23 cellular contexts compared by ENCODE assay signal in the genomic region with DNA sequence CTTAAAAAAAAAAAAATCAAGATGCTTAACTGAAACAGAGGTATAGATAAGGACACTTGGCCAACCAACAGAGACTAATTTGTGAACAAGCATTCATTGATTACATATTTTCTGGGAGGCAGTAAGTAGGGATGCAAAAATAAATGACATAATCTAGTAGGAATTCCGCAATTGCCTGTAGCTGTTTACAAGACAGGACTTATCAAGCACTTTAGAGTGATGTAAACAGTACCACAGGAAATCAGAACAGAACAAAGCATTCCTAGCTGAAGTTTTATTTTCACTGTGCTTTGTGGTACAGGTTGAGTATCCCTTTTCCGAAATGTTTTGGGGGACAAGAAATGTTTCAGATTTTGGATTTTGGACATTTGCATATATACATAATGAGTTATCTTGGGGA.
A peak's percentile ranks its signal among the peaks of the same experiment; 100 is the strongest.
DNase-seq lines count a peak whose midpoint lies in the region; ATAC-seq, FAIRE-seq and TF ChIP-seq lines count a peak whose summit lies in the region.
"Had no signal": no experiment of that assay in that cellular context is flagged by ENCODE, and none has a peak within 500 bp of the region (broad histone marks: within the 10 kb centered on the region; RNA-seq: fewer than 3 reads in every experiment).

No MANE protein-coding gene starts in this region.

- H3K27me3 ChIP-seq in endothelial cell of umbilical vein (ENCODE audit: control insufficient read depth in 2 of 2, insufficient read depth in 2 of 2, low read length in 2 of 2), result no peaks in the 10 kb centered on the region
- no peaks in the 10 kb centered on the region for H3K27me3 ChIP-seq in BE2C
- H3K27me3 ChIP-seq: upper lobe of left lung had no signal

- H3K9me1 ChIP-seq in endothelial cell of umbilical vein (replicated peaks; ENCODE audit: control insufficient read depth, extremely low read depth, insufficient read depth, low read length), result no peaks in the 10 kb centered on the region

- H3K79me2 ChIP-seq in endothelial cell of umbilical vein (ENCODE audit: control insufficient read depth, insufficient read depth, low read length), result no peaks in the 10 kb centered on the region

- peak overlapping the region; percentile 76 for H3K27ac ChIP-seq in endothelial cell of umbilical vein (ENCODE audit: insufficient read depth, low read depth, low read length)
- H3K27ac ChIP-seq in mesodermal cell (ENCODE audit: low read depth, low read length, severe bottlenecking), result peak overlapping the region; percentile 83
- H3K27ac ChIP-seq: VCaP had no signal

- POLR2A ChIA-PET in endothelial cell of umbilical vein (lab: Charles Lee), result no interaction called here

- DNase-seq in ELF-1 (ENCODE audit: low read depth, low spot score), result peak; percentile 13
- DNase-seq in NCI-H460 (ENCODE audit: extremely low read depth, low read depth), result peak; percentile 37
- DNase-seq in endothelial cell of umbilical vein (ENCODE audit: low read depth, low spot score), result peak; percentile 50
- no peak for DNase-seq in BE2C
- no peak for DNase-seq in MV-4-11 (lab: John Stamatoyannopoulos, UW)
- DNase-seq in 8988T, result no peak
- no peak for DNase-seq in Right ventricle myocardium superior
- DNase-seq: activated CD4-positive, alpha-beta T cell treated with anti-CD3 and anti-CD28 coated beads, Interleukin-2, amount 50 U/mL, for 4 hours; activated naive CD4-positive, alpha-beta T cell treated with Interleukin-2 at 50 U/mL for 16 hours; activated T-cell treated with anti-CD3 and anti-CD28 coated beads for 4 hours; AML-193; aorta; Calu3; GF-D8; MM.1S; NCI-H187 treated with DMSO at 0.1 percent for 48 hours; NCI-H510A treated with DMSO at 0.1 percent for 48 hours; SIG-M5; upper lobe of left lung had no signal

- H3K4me3 ChIP-seq in endothelial cell of umbilical vein (replicated peaks in 1 of 3; ENCODE audit: insufficient read depth in 1 of 3, low read depth in 1 of 3, low read length in 3 of 3), result no peak overlapping the region
- H3K4me3 ChIP-seq in mesodermal cell (ENCODE audit: extremely low read depth, insufficient read depth, low read length, poor library complexity, severe bottlenecking), result no peak overlapping the region
- no peak overlapping the region for H3K4me3 ChIP-seq in BE2C (ENCODE audit: low read depth, low read length)
- H3K4me3 ChIP-seq: upper lobe of left lung had no signal

- TF ChIP-seq CTCF in endothelial cell of umbilical vein (IDR thresholded peaks at IDR 0.05; ENCODE audit: extremely low read depth in 1 of 2, insufficient read depth in 1 of 2, low read depth in 1 of 2, low read length in 2 of 2) (no peak), BE2C (IDR thresholded peaks at IDR 0.05; ENCODE audit: low read depth, low read length) (no peak)

- no peak for TF ChIP-seq POLR2A in endothelial cell of umbilical vein (IDR thresholded peaks at IDR 0.05; ENCODE audit: low read depth, low read length)

- H3K4me1 ChIP-seq in endothelial cell of umbilical vein (ENCODE audit: control insufficient read depth, extremely low read depth, insufficient read depth, low read length) (peaks cover 31% of the 10 kb centered on the region), mesodermal cell (ENCODE audit: control insufficient read depth, insufficient read depth, low read length, poor library complexity, severe bottlenecking) (peaks cover 22% of the 10 kb centered on the region), BE2C (no peaks in the 10 kb centered on the region)

- no TSS peak for BruUV-seq in endothelial cell of umbilical vein (replicated peaks; lab: Mats Ljungman, UMichigan)

- no peaks in the 10 kb centered on the region for H3K36me3 ChIP-seq in endothelial cell of umbilical vein (ENCODE audit: control insufficient read depth in 2 of 2, extremely low read depth in 1 of 2, insufficient read depth in 2 of 2, low read length in 2 of 2)
- H3K36me3 ChIP-seq in mesodermal cell (ENCODE audit: control insufficient read depth, insufficient read depth, low read length), result peaks cover 30% of the 10 kb centered on the region
- peaks cover 10% of the 10 kb centered on the region for H3K36me3 ChIP-seq in BE2C

- FAIRE-seq in endothelial cell of umbilical vein (lab: Jason Lieb, UNC), result peak; percentile 69
- FAIRE-seq: GM12891 had no signal

- H2AFZ ChIP-seq in endothelial cell of umbilical vein (ENCODE audit: low read depth, low read length), result no peak overlapping the region

- dilution Hi-C loops in endothelial cell of umbilical vein (cut with MboI; ENCODE audit: extremely low pct_ligation_motif_present, low sequenced_read_pairs), result no loop called here

- peak overlapping the region; percentile 13 for H3K4me2 ChIP-seq in endothelial cell of umbilical vein (ENCODE audit: insufficient read depth, low read length)

- CTCF ChIA-PET in endothelial cell of umbilical vein (lab: Charles Lee), result interaction anchor here (0.9 to 1.8 kb wide), 3 partner anchors 19 to 271 kb away, joined by 3 to 6 read pairs (median 3); no protein-coding TSS in a partner anchor

- H3K9ac ChIP-seq in endothelial cell of umbilical vein (replicated peaks; ENCODE audit: extremely low read depth, insufficient read depth, low read length), result no peak overlapping the region

- no peaks in the 10 kb centered on the region for H4K20me1 ChIP-seq in endothelial cell of umbilical vein (replicated peaks; ENCODE audit: control insufficient read depth, extremely low read depth, insufficient read depth, low read length)

- no peak for ATAC-seq in Right ventricle myocardium superior (ENCODE audit: poor library complexity)
- ATAC-seq: sciatic nerve had no signal

- no peaks in the 10 kb centered on the region for H3K9me3 ChIP-seq in endothelial cell of umbilical vein (replicated peaks; ENCODE audit: control insufficient read depth, insufficient read depth, low read length)
- no peaks in the 10 kb centered on the region for H3K9me3 ChIP-seq in mesodermal cell (ENCODE audit: control insufficient read depth, low read length)
- no peaks in the 10 kb centered on the region for H3K9me3 ChIP-seq in BE2C
- H3K9me3 ChIP-seq: upper lobe of left lung had no signal

- WGBS in mesodermal cell (ENCODE audit: insufficient coverage in 2 of 2), 2 experiments, result 100% methylated on average over 2 of the region's 2 CpGs; no CpG with 5 or more reads in 1 of the 2 experiments

- intact Hi-C loops in endothelial cell of umbilical vein (cut with micrococcal nuclease), result no loop called here
- intact Hi-C loops in Right ventricle myocardium superior (cut with DNase I), result no loop called here

TF ChIP-seq in endothelial cell of umbilical vein, 7 proteins besides CTCF, POLR2A, EP300 and RAD21:
- TF ChIP-seq JUN (IDR thresholded peaks at IDR 0.05; ENCODE audit: borderline replicate concordance, insufficient read depth, insufficient read length, low read depth), result peak; percentile 67
- TF ChIP-seq EZH2 (IDR thresholded peaks at IDR 0.05; ENCODE audit: borderline replicate concordance, low read depth, low read length, severe bottlenecking), result no peak

Comparison
In these comparisons a context has a peak if more than half of its experiments do, and no peak if none do; other contexts are left out.
1. DNase-seq: peak in ELF-1 (single experiment), NCI-H460 (single experiment) and endothelial cell of umbilical vein (single experiment); none in BE2C (single experiment), MV-4-11 (single experiment), 8988T (single experiment) and Right ventricle myocardium superior (single experiment).